Comparison of ENCODE assay signal across 8 cellular contexts in the genomic region with DNA sequence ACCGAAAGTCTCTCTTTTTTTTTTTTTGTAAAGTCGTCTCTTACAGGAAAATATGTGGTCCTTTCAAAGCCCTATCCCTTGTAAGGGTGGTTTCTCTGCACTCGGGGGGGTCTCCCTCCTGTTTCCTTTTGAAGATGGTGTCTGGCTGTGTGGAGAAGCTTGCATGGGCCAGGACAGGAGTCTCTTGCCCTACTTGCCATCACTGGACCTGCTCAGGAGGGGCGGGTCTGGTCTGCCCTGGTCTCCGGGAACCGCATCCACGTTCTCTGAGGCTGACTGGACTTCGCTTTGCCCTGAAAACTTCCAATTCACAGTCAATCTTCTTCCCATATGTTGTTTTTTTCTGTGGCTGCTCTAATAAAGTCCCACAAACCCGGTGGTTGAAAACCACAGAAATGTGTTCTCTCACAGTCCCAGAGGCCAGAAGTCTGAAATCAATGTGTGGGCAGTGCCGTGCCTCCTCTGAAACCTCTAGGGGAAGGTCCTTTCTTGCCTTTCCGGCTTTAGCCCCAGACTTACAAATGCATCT.
DNase-seq lines count a peak whose midpoint lies in the region; ATAC-seq and TF ChIP-seq lines count a peak whose summit lies in the region.

No MANE protein-coding gene starts in this region.

- no peaks in the 10 kb centered on the region for H3K36me3 Mint-ChIP-seq in mesothelial cell of epicardium

- 39 to 42% methylated on average over 11 of the region's 11 CpGs for WGBS in tibial nerve, 2 donors

- no peak overlapping the region for H2AFZ ChIP-seq in OCI-LY3 (ENCODE audit: low read depth, low read length)

- no peaks in the 10 kb centered on the region for H3K9me3 Mint-ChIP-seq in mesothelial cell of epicardium

- H3K27me3 ChIP-seq in OCI-LY3 (ENCODE audit: low read depth, low read length) (peaks cover 46% of the 10 kb centered on the region), tibial nerve (no peaks in the 10 kb centered on the region)

- no peak overlapping the region for H3K27ac Mint-ChIP-seq in mesothelial cell of epicardium

- DNase-seq in GM12864 (ENCODE audit: low read depth), result peak; percentile 76
- DNase-seq in GOT3 (lab: John Stamatoyannopoulos, UW), result peak; percentile 8
- DNase-seq in glomerular visceral epithelial cell (ENCODE audit: extremely low spot score), result peak; percentile 83
- DNase-seq in DMS53 (lab: John Stamatoyannopoulos, UW), result no peak
- DNase-seq in mesothelial cell of epicardium (ENCODE audit: low spot score in 2 of 2, unreplicated experiment in 2 of 2), result no peak
- DNase-seq in tibial nerve (ENCODE audit: low spot score in 2 of 2), result no peak

- no peak for ATAC-seq in GM21515 (IDR thresholded peaks at IDR 0.05; ENCODE audit: unreplicated experiment)

- H3K27ac ChIP-seq in OCI-LY3 (ENCODE audit: low read length) (no peak overlapping the region), tibial nerve (peak overlapping the region in 1 of 4 donors; percentile 24)

- H3K36me3 ChIP-seq in OCI-LY3 (replicated peaks; ENCODE audit: low read depth, low read length) (no peaks in the 10 kb centered on the region), tibial nerve (no peaks in the 10 kb centered on the region)

- no peak overlapping the region for H3K4me3 Mint-ChIP-seq in mesothelial cell of epicardium

- H4K20me1 ChIP-seq in OCI-LY3 (ENCODE audit: insufficient read depth, low read length), result no peaks in the 10 kb centered on the region

- no peak for TF ChIP-seq EP300 in tibial nerve (IDR thresholded peaks at IDR 0.05)

- peaks cover 17% of the 10 kb centered on the region for H3K4me1 ChIP-seq in OCI-LY3 (ENCODE audit: low read length)
- H3K4me1 ChIP-seq in tibial nerve, result peaks cover 0 to 9% (median 3%) of the 10 kb centered on the region in 4 donors

- peak overlapping the region; percentile 21 for H3K4me2 ChIP-seq in OCI-LY3 (ENCODE audit: low read length)

- H3K4me1 Mint-ChIP-seq in mesothelial cell of epicardium, result peaks cover 16% of the 10 kb centered on the region

- no peak for TF ChIP-seq CTCF in GM12864 (IDR thresholded peaks at IDR 0.05; ENCODE audit: low read depth, low read length, missing control alignments)
- no peak for TF ChIP-seq CTCF in OCI-LY3 (IDR thresholded peaks at IDR 0.05; ENCODE audit: low read depth, low read length)
- no peak for TF ChIP-seq CTCF in mesothelial cell of epicardium (IDR thresholded peaks at IDR 0.05; ENCODE audit: unreplicated experiment)
- no peak for TF ChIP-seq CTCF in tibial nerve (IDR thresholded peaks at IDR 0.05)

- peak overlapping the region; percentile 0; the same call in 1 of the 2 replicates for H3K4me3 ChIP-seq in GM12864 (ENCODE audit: low read depth, low read length)
- no peak overlapping the region for H3K4me3 ChIP-seq in OCI-LY3 (ENCODE audit: low read length)
- H3K4me3 ChIP-seq in tibial nerve, result no peak overlapping the region

- H3K9ac ChIP-seq in OCI-LY3 (ENCODE audit: low read length), result no peak overlapping the region

- H3K9me3 ChIP-seq in OCI-LY3 (ENCODE audit: insufficient read depth, low read length), result no peaks in the 10 kb centered on the region
- no peaks in the 10 kb centered on the region for H3K9me3 ChIP-seq in tibial nerve

- TF ChIP-seq POLR2A in tibial nerve (IDR thresholded peaks at IDR 0.05), result no peak

- H3K79me2 ChIP-seq in OCI-LY3 (ENCODE audit: low read length), result no peaks in the 10 kb centered on the region

- no peaks in the 10 kb centered on the region for H3K27me3 Mint-ChIP-seq in mesothelial cell of epicardium (ENCODE audit: low read depth)

Comparison
In these comparisons a context has a peak if more than half of its experiments do, and no peak if none do; other contexts are left out.
1. DNase-seq: peak in GM12864 (single experiment), GOT3 (single experiment) and glomerular visceral epithelial cell (single experiment); none in DMS53 (single experiment), mesothelial cell of epicardium (0 of 2) and tibial nerve (0 of 2).